In genomic region chr6:168243812-168244376, GRCh38 we compare ENCODE assay signal across 23 cellular contexts.
DNase-seq lines count a peak whose midpoint lies in the region; ATAC-seq and TF ChIP-seq lines count a peak whose summit lies in the region.
"Had no signal": no experiment of that assay in that cellular context is flagged by ENCODE, and none has a peak within 500 bp of the region (broad histone marks: within the 10 kb centered on the region; RNA-seq: fewer than 3 reads in every experiment).

No MANE protein-coding gene starts in this region.

- H3K27ac Mint-ChIP-seq in activated CD8-positive, alpha-beta T cell treated with anti-CD3 and anti-CD28 coated beads for 36 hours = no peak overlapping the region
- H3K27ac Mint-ChIP-seq in activated CD8-positive, alpha-beta T cell treated with anti-CD3 and anti-CD28 coated beads, Interleukin-2, amount 10 ng/mL, durations not matched to agents 7 days and 5 days = no peak overlapping the region
- H3K27ac Mint-ChIP-seq in activated CD4-positive, alpha-beta memory T cell treated with anti-CD3 and anti-CD28 coated beads, Interleukin-2, amount 10 ng/mL, durations not matched to agents 7 days and 5 days = no peak overlapping the region
- H3K27ac Mint-ChIP-seq: CD4-positive, alpha-beta T cell; GM23338 had no signal

- H3K4me1 Mint-ChIP-seq in activated CD8-positive, alpha-beta T cell treated with anti-CD3 and anti-CD28 coated beads for 36 hours (ENCODE audit: low read depth) = no peaks in the 10 kb centered on the region
- no peaks in the 10 kb centered on the region for H3K4me1 Mint-ChIP-seq in activated CD8-positive, alpha-beta T cell treated with anti-CD3 and anti-CD28 coated beads, Interleukin-2, amount 10 ng/mL, durations not matched to agents 7 days and 5 days (ENCODE audit: low read depth)
- H3K4me1 Mint-ChIP-seq in activated CD4-positive, alpha-beta memory T cell treated with anti-CD3 and anti-CD28 coated beads, Interleukin-2, amount 10 ng/mL, durations not matched to agents 7 days and 5 days = peaks cover 29% of the 10 kb centered on the region

- POLR2A ChIA-PET in activated CD8-positive, alpha-beta T cell treated with anti-CD3 and anti-CD28 coated beads for 36 hours (lab: Charles Lee) = no interaction called here
- POLR2A ChIA-PET in activated CD8-positive, alpha-beta T cell treated with anti-CD3 and anti-CD28 coated beads, Interleukin-2, amount 10 ng/mL, durations not matched to agents 7 days and 5 days (lab: Charles Lee) = no interaction called here
- POLR2A ChIA-PET in activated CD4-positive, alpha-beta memory T cell treated with anti-CD3 and anti-CD28 coated beads, Interleukin-2, amount 10 ng/mL, durations not matched to agents 7 days and 5 days (lab: Charles Lee) = no interaction called here

- no peak overlapping the region for H3K9ac ChIP-seq in Karpas-422 (ENCODE audit: low read length)
- H3K9ac ChIP-seq: BLaER1 treated with 17β-estradiol and CSF1 and Interleukin-3, amounts not matched to agents 10 nM and 100 nM had no signal

- no peaks in the 10 kb centered on the region for H3K4me1 ChIP-seq in Karpas-422 (ENCODE audit: low read length)
- H3K4me1 ChIP-seq: SJCRH30 had no signal

- no peaks in the 10 kb centered on the region for H3K9me2 ChIP-seq in Karpas-422 (replicated peaks; ENCODE audit: insufficient read depth, low read length)

- no peak overlapping the region for H3K4me3 Mint-ChIP-seq in activated CD8-positive, alpha-beta T cell treated with anti-CD3 and anti-CD28 coated beads for 36 hours
- H3K4me3 Mint-ChIP-seq in activated CD8-positive, alpha-beta T cell treated with anti-CD3 and anti-CD28 coated beads, Interleukin-2, amount 10 ng/mL, durations not matched to agents 7 days and 5 days = no peak overlapping the region
- no peak overlapping the region for H3K4me3 Mint-ChIP-seq in activated CD4-positive, alpha-beta memory T cell treated with anti-CD3 and anti-CD28 coated beads, Interleukin-2, amount 10 ng/mL, durations not matched to agents 7 days and 5 days
- H3K4me3 Mint-ChIP-seq: CD4-positive, alpha-beta T cell; GM23338 had no signal

- TF ChIP-seq CTCF in activated CD8-positive, alpha-beta T cell treated with anti-CD3 and anti-CD28 coated beads for 36 hours (IDR thresholded peaks at IDR 0.05) = no peak
- TF ChIP-seq CTCF in brain microvascular endothelial cell (IDR thresholded peaks at IDR 0.05; ENCODE audit: low read depth, low read length, missing control alignments) = no peak

- H3K9me3 Mint-ChIP-seq in activated CD8-positive, alpha-beta T cell treated with anti-CD3 and anti-CD28 coated beads for 36 hours = no peaks in the 10 kb centered on the region
- H3K9me3 Mint-ChIP-seq in activated CD8-positive, alpha-beta T cell treated with anti-CD3 and anti-CD28 coated beads, Interleukin-2, amount 10 ng/mL, durations not matched to agents 7 days and 5 days (ENCODE audit: insufficient read depth) = no peaks in the 10 kb centered on the region
- H3K9me3 Mint-ChIP-seq in activated CD4-positive, alpha-beta memory T cell treated with anti-CD3 and anti-CD28 coated beads, Interleukin-2, amount 10 ng/mL, durations not matched to agents 7 days and 5 days = no peaks in the 10 kb centered on the region
- H3K9me3 Mint-ChIP-seq: CD4-positive, alpha-beta T cell; GM23338 had no signal

- no peak overlapping the region for H2AFZ ChIP-seq in Karpas-422 (ENCODE audit: low read length)
- H2AFZ ChIP-seq: GM23338, PC-9 had no signal

- no peak overlapping the region for H3K27ac ChIP-seq in Karpas-422 (ENCODE audit: low read length)
- no peak overlapping the region for H3K27ac ChIP-seq in brain microvascular endothelial cell
- H3K27ac ChIP-seq: BLaER1 treated with 17β-estradiol and CSF1 and Interleukin-3, amounts not matched to agents 10 nM and 100 nM; PC-9; SJCRH30 had no signal

- intact Hi-C loops in activated CD8-positive, alpha-beta T cell treated with anti-CD3 and anti-CD28 coated beads for 36 hours (cut with micrococcal nuclease) = no loop called here
- intact Hi-C loops in posterior vena cava (cut with DNase I) = no loop called here

- no peaks in the 10 kb centered on the region for H3K9me3 ChIP-seq in Karpas-422 (ENCODE audit: low read length)
- H3K9me3 ChIP-seq: BLaER1 treated with 17β-estradiol and CSF1 and Interleukin-3, amounts not matched to agents 10 nM and 100 nM; MG63; SJCRH30 had no signal

- CTCF ChIA-PET in activated CD8-positive, alpha-beta T cell treated with anti-CD3 and anti-CD28 coated beads for 36 hours (lab: Charles Lee) = no interaction called here
- CTCF ChIA-PET in activated CD8-positive, alpha-beta T cell treated with anti-CD3 and anti-CD28 coated beads, Interleukin-2, amount 10 ng/mL, durations not matched to agents 7 days and 5 days (lab: Charles Lee) = no interaction called here
- CTCF ChIA-PET in activated CD4-positive, alpha-beta memory T cell treated with anti-CD3 and anti-CD28 coated beads, Interleukin-2, amount 10 ng/mL, durations not matched to agents 7 days and 5 days (lab: Charles Lee) = no interaction called here

- no peaks in the 10 kb centered on the region for H3K79me2 ChIP-seq in Karpas-422 (ENCODE audit: low read length)

- peak; percentile 25 for DNase-seq in activated CD8-positive, alpha-beta T cell treated with anti-CD3 and anti-CD28 coated beads for 36 hours
- DNase-seq in activated CD8-positive, alpha-beta T cell treated with anti-CD3 and anti-CD28 coated beads, Interleukin-2, amount 10 ng/mL, durations not matched to agents 7 days and 5 days = no peak
- DNase-seq in Karpas-422 (peak; percentile 31), posterior vena cava (ENCODE audit: low spot score) (peak; percentile 48), brain microvascular endothelial cell (no peak), NOMO-1 (lab: John Stamatoyannopoulos, UW; ENCODE audit: unreplicated experiment in 2 of 2) (no peak)
- peak; percentile 19 for DNase-seq in activated CD4-positive, alpha-beta memory T cell treated with anti-CD3 and anti-CD28 coated beads, Interleukin-2, amount 10 ng/mL, durations not matched to agents 7 days and 5 days
- DNase-seq: CD4-positive, alpha-beta T cell; DMS53; HCEC 1CT; KBM-7; MG63; NCI-H1105 treated with DMSO at 0.1 percent for 48 hours; NCI-H146; NCI-H2029; NCI-H446; NCI-H524 treated with DMSO at 0.1 percent for 48 hours; NCI-H774; PC-9; SJCRH30 had no signal

- H3K4me3 ChIP-seq in Karpas-422 (ENCODE audit: low read length) (no peak overlapping the region), brain microvascular endothelial cell (ENCODE audit: low read depth, low read length) (no peak overlapping the region)
- H3K4me3 ChIP-seq: BLaER1 treated with 17β-estradiol and CSF1 and Interleukin-3, amounts not matched to agents 10 nM and 100 nM; GM23338; MG63; PC-9; SJCRH30 had no signal

- no peaks in the 10 kb centered on the region for H4K20me1 ChIP-seq in Karpas-422 (ENCODE audit: insufficient read depth, low read depth, low read length)

- no peaks in the 10 kb centered on the region for H3K36me3 Mint-ChIP-seq in activated CD8-positive, alpha-beta T cell treated with anti-CD3 and anti-CD28 coated beads for 36 hours (ENCODE audit: low read depth)
- H3K36me3 Mint-ChIP-seq in activated CD8-positive, alpha-beta T cell treated with anti-CD3 and anti-CD28 coated beads, Interleukin-2, amount 10 ng/mL, durations not matched to agents 7 days and 5 days (ENCODE audit: low read depth) = no peaks in the 10 kb centered on the region
- no peaks in the 10 kb centered on the region for H3K36me3 Mint-ChIP-seq in activated CD4-positive, alpha-beta memory T cell treated with anti-CD3 and anti-CD28 coated beads, Interleukin-2, amount 10 ng/mL, durations not matched to agents 7 days and 5 days (ENCODE audit: low read depth)

- ATAC-seq in activated CD8-positive, alpha-beta T cell treated with anti-CD3 and anti-CD28 coated beads for 36 hours = peak; percentile 55
- ATAC-seq in activated CD8-positive, alpha-beta T cell treated with anti-CD3 and anti-CD28 coated beads, Interleukin-2, amount 10 ng/mL, durations not matched to agents 7 days and 5 days = no peak
- ATAC-seq: Right ventricle myocardium inferior had no signal

- H3K27me3 ChIP-seq in Karpas-422 (ENCODE audit: low read length) (no peaks in the 10 kb centered on the region), brain microvascular endothelial cell (replicated peaks) (no peaks in the 10 kb centered on the region)
- H3K27me3 ChIP-seq: MG63 had no signal

- H3K4me2 ChIP-seq in Karpas-422 (ENCODE audit: low read depth, low read length, poor library complexity, severe bottlenecking) = no peak overlapping the region
- H3K4me2 ChIP-seq: GM23338, PC-9 had no signal

- H3K36me3 ChIP-seq in Karpas-422 (ENCODE audit: insufficient read depth, low read length) (no peaks in the 10 kb centered on the region), brain microvascular endothelial cell (replicated peaks) (no peaks in the 10 kb centered on the region)
- H3K36me3 ChIP-seq: BLaER1 treated with 17β-estradiol and CSF1 and Interleukin-3, amounts not matched to agents 10 nM and 100 nM; MG63; SJCRH30 had no signal

- peaks cover 4% of the 10 kb centered on the region for H3K27me3 Mint-ChIP-seq in activated CD8-positive, alpha-beta T cell treated with anti-CD3 and anti-CD28 coated beads for 36 hours
- no peaks in the 10 kb centered on the region for H3K27me3 Mint-ChIP-seq in activated CD8-positive, alpha-beta T cell treated with anti-CD3 and anti-CD28 coated beads, Interleukin-2, amount 10 ng/mL, durations not matched to agents 7 days and 5 days (ENCODE audit: low read depth)
- H3K27me3 Mint-ChIP-seq in activated CD4-positive, alpha-beta memory T cell treated with anti-CD3 and anti-CD28 coated beads, Interleukin-2, amount 10 ng/mL, durations not matched to agents 7 days and 5 days = peaks cover 5% of the 10 kb centered on the region

- in situ Hi-C loops in brain microvascular endothelial cell (cut with HindIII; ENCODE audit: low pct_ligation_motif_present, low sequenced_read_pairs) = no loop called here

Comparison
In these comparisons a context has a peak if more than half of its experiments do, and no peak if none do; other contexts are left out.
1. DNase-seq: peak in activated CD8-positive, alpha-beta T cell treated with anti-CD3 and anti-CD28 coated beads for 36 hours (single experiment), Karpas-422 (single experiment), activated CD4-positive, alpha-beta memory T cell treated with anti-CD3 and anti-CD28 coated beads, Interleukin-2, amount 10 ng/mL, durations not matched to agents 7 days and 5 days (single experiment) and posterior vena cava (single experiment); none in activated CD8-positive, alpha-beta T cell treated with anti-CD3 and anti-CD28 coated beads, Interleukin-2, amount 10 ng/mL, durations not matched to agents 7 days and 5 days (single experiment), brain microvascular endothelial cell (single experiment) and NOMO-1 (0 of 2).